ENCODE assay signal across 8 cellular contexts in the genomic region with DNA sequence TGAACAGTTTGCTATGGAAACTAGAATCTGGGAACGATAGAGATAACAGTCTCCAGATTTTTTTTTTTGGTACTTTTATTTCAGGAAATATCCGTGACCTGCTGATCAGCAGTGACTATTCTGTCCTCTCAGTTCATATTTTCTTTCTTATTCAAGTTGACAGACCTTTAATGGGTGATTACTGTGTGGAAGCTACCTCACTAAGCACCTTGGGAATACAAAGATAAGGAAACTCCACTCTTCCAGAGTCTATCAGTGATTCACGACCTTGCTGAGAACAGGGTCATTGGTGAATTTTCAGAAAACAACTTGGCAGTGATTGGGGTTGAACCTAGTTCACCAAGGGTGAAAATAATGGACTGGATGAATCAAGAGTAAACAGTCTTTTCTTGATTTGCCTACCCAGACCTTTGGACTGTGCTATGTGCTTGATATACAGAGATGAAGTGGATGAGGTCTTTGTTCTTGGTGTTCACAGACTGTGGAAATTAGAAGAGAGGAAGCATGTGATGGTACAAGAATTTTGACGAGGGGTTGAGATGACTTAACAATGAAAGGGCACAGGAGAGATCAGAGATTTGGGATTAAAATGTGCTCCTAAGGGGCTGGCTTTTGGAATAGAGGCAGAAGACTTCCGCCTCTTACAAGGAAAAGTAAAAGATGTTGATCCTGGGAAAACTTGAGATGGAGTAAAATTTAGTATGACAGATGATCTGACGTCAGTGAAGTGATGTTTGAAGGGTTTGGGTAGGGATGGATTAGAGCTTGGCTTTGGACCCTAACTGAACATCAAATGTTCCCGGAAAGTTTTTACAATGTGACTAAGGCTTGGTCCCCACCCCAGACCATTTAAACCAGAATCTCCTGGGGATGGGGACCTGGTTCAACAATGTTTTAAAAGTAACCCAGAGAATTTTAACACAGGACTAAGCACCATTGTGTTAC. TPM values are rescaled to one million over a fixed set of nuclear protein-coding genes. Genes with fewer than 3 reads are reported as not detected.
DNase-seq lines count a peak whose midpoint lies in the region; ATAC-seq and TF ChIP-seq lines count a peak whose summit lies in the region.

No MANE protein-coding gene starts in this region.

- CTCF ChIA-PET in activated CD4-positive, alpha-beta T cell treated with anti-CD3 and anti-CD28 coated beads for 36 hours (lab: Charles Lee): interaction anchor here (0.6 kb wide), 2 partner anchors 34 to 315 kb away, joined by 3 to 4 read pairs; no protein-coding TSS in a partner anchor

- no peak for ATAC-seq in activated CD4-positive, alpha-beta T cell treated with anti-CD3 and anti-CD28 coated beads for 36 hours
- no peak for ATAC-seq in GM19463 (IDR thresholded peaks at IDR 0.05; ENCODE audit: unreplicated experiment)

- H3K36me3 ChIP-seq in kidney epithelial cell (ENCODE audit: control insufficient read depth, insufficient read depth, low read length): no peaks in the 10 kb centered on the region
- peaks cover 4 to 13% (median 7%) of the 10 kb centered on the region in 5 donors for H3K36me3 ChIP-seq in subcutaneous abdominal adipose tissue (ENCODE audit: control insufficient read depth in 5 of 5, insufficient read depth in 5 of 5, low read length in 5 of 5)

- peaks cover 8 to 28% (median 26%) of the 10 kb centered on the region in 5 donors for H3K4me1 ChIP-seq in subcutaneous abdominal adipose tissue (ENCODE audit: control insufficient read depth in 5 of 5, insufficient read depth in 5 of 5, low read length in 5 of 5)

- H3K4me3 Mint-ChIP-seq in activated CD4-positive, alpha-beta T cell treated with anti-CD3 and anti-CD28 coated beads for 36 hours: peak overlapping the region; percentile 74
- peak overlapping the region; percentile 92 for H3K4me3 Mint-ChIP-seq in activated naive CD8-positive, alpha-beta T cell

- TF ChIP-seq CTCF in kidney epithelial cell (IDR thresholded peaks at IDR 0.05; ENCODE audit: insufficient read depth, low read length, poor library complexity, severe bottlenecking): no peak

- POLR2A ChIA-PET in activated CD4-positive, alpha-beta T cell treated with anti-CD3 and anti-CD28 coated beads for 36 hours (lab: Charles Lee): interaction anchor here (1.3 kb wide), 1 partner anchor 149 kb away, joined by 4 read pairs; no protein-coding TSS in a partner anchor

- no peak for DNase-seq in activated CD4-positive, alpha-beta T cell treated with anti-CD3 and anti-CD28 coated beads for 36 hours
- no peak for DNase-seq in activated CD4-positive, alpha-beta T cell treated with anti-CD3 and anti-CD28 coated beads, Interleukin-2, amount 50 U/mL, for 1 hour
- DNase-seq in kidney epithelial cell (ENCODE audit: low read depth) (no peak), SKM-1 treated with dmso at 0.1 percent for 144 hours (lab: John Stamatoyannopoulos, UW; ENCODE audit: unreplicated experiment) (no peak), 8988T (no peak)

- H3K27me3 ChIP-seq in kidney epithelial cell (ENCODE audit: control insufficient read depth, insufficient read depth, low read length) (no peaks in the 10 kb centered on the region), subcutaneous abdominal adipose tissue (ENCODE audit: control insufficient read depth in 5 of 5, insufficient read depth in 4 of 5, low read length in 5 of 5) (no peaks in the 10 kb centered on the region)

- no peaks in the 10 kb centered on the region for H3K9me3 ChIP-seq in subcutaneous abdominal adipose tissue (ENCODE audit: control insufficient read depth in 5 of 5, low read length in 5 of 5)

- peak overlapping the region; percentile 80 for H3K27ac ChIP-seq in subcutaneous abdominal adipose tissue (ENCODE audit: low read depth, low read length)

- H3K9me3 Mint-ChIP-seq in activated CD4-positive, alpha-beta T cell treated with anti-CD3 and anti-CD28 coated beads for 36 hours (ENCODE audit: low read depth): no peaks in the 10 kb centered on the region
- no peaks in the 10 kb centered on the region for H3K9me3 Mint-ChIP-seq in activated naive CD8-positive, alpha-beta T cell (ENCODE audit: low read depth)

- H3K27ac Mint-ChIP-seq in activated CD4-positive, alpha-beta T cell treated with anti-CD3 and anti-CD28 coated beads for 36 hours: peak overlapping the region; percentile 78
- H3K27ac Mint-ChIP-seq in activated naive CD8-positive, alpha-beta T cell: peak overlapping the region; percentile 93

- H3K36me3 Mint-ChIP-seq in activated CD4-positive, alpha-beta T cell treated with anti-CD3 and anti-CD28 coated beads for 36 hours (ENCODE audit: low read depth): peaks cover 21% of the 10 kb centered on the region
- H3K36me3 Mint-ChIP-seq in activated naive CD8-positive, alpha-beta T cell: peaks cover 14% of the 10 kb centered on the region

- intact Hi-C loops in activated CD4-positive, alpha-beta T cell treated with anti-CD3 and anti-CD28 coated beads for 36 hours (cut with DNase I, micrococcal nuclease): loop anchor here (2.0 to 10.0 kb wide), 10 partner anchors 138 to 653 kb away; a partner anchor contains a TSS

- H3K4me1 Mint-ChIP-seq in activated CD4-positive, alpha-beta T cell treated with anti-CD3 and anti-CD28 coated beads for 36 hours: peaks cover 29% of the 10 kb centered on the region
- peaks cover 42% of the 10 kb centered on the region for H3K4me1 Mint-ChIP-seq in activated naive CD8-positive, alpha-beta T cell (ENCODE audit: low read depth)

- H3K4me3 ChIP-seq in kidney epithelial cell (ENCODE audit: low read depth, low read length) (peak overlapping the region; percentile 86), subcutaneous abdominal adipose tissue (ENCODE audit: low read depth in 1 of 5, low read length in 5 of 5) (peak overlapping the region; percentile 89 to 96 (median 94))

- peak overlapping the region; percentile 87 to 98 (median 96) for H3K9ac ChIP-seq in subcutaneous abdominal adipose tissue (ENCODE audit: low read length in 5 of 5)

- peaks cover 1% of the 10 kb centered on the region for H3K27me3 Mint-ChIP-seq in activated CD4-positive, alpha-beta T cell treated with anti-CD3 and anti-CD28 coated beads for 36 hours
- H3K27me3 Mint-ChIP-seq in activated naive CD8-positive, alpha-beta T cell: no peaks in the 10 kb centered on the region

RNA-seq across cellular contexts. Expression of a gene that starts 1.2 kb away (rescaled TPM):
- 10 to 100 TPM; 17.2 to 17.9 TPM for total RNA-seq in activated CD4-positive, alpha-beta T cell treated with anti-CD3 and anti-CD28 coated beads for 36 hours
- total RNA-seq in kidney epithelial cell: 11.7 and 14.5 TPM in 2 replicates

RNA-seq across cellular contexts. Expression of a gene that starts 1.2 kb away (rescaled TPM):
- 10 to 100 TPM; 12.0 to 18.7 TPM for total RNA-seq in activated CD4-positive, alpha-beta T cell treated with anti-CD3 and anti-CD28 coated beads for 36 hours
- 11.3 and 11.4 TPM in 2 replicates for total RNA-seq in kidney epithelial cell
